Comparison of ENCODE assay signal across 1 cellular context in genomic region chr21:46619846-46620245, GRCh38.
TF ChIP-seq lines count a peak whose summit lies in the region.

No MANE protein-coding gene starts in this region.

TF ChIP-seq in IMR-90, 13 proteins besides CTCF, POLR2A, EP300 and RAD21 (continued from another document):
- TF ChIP-seq ELK1 (IDR thresholded peaks at IDR 0.05; ENCODE audit: borderline replicate concordance, low read depth, low read length) (no peak), MXI1 (IDR thresholded peaks at IDR 0.05; ENCODE audit: borderline replicate concordance, low read depth, low read length) (no peak), BHLHE40 (IDR thresholded peaks at IDR 0.05; ENCODE audit: low read depth, low read length) (no peak), MAZ (IDR thresholded peaks at IDR 0.05; ENCODE audit: borderline replicate concordance, low read depth, low read length) (no peak), CEBPB (IDR thresholded peaks at IDR 0.05; ENCODE audit: low read depth, low read length) (no peak), NFE2L2 (IDR thresholded peaks at IDR 0.05; ENCODE audit: low read depth, low read length) (no peak), FOS (IDR thresholded peaks at IDR 0.05; ENCODE audit: low read depth, low read length) (no peak), MAFK (IDR thresholded peaks at IDR 0.05; ENCODE audit: low read depth, low read length) (no peak), RFX5 (IDR thresholded peaks at IDR 0.05; ENCODE audit: low read depth, low read length) (no peak), RCOR1 (IDR thresholded peaks at IDR 0.05; ENCODE audit: insufficient replicate concordance, low read length) (no peak)
